29 cellular contexts compared by ENCODE assay signal in the genomic region with DNA sequence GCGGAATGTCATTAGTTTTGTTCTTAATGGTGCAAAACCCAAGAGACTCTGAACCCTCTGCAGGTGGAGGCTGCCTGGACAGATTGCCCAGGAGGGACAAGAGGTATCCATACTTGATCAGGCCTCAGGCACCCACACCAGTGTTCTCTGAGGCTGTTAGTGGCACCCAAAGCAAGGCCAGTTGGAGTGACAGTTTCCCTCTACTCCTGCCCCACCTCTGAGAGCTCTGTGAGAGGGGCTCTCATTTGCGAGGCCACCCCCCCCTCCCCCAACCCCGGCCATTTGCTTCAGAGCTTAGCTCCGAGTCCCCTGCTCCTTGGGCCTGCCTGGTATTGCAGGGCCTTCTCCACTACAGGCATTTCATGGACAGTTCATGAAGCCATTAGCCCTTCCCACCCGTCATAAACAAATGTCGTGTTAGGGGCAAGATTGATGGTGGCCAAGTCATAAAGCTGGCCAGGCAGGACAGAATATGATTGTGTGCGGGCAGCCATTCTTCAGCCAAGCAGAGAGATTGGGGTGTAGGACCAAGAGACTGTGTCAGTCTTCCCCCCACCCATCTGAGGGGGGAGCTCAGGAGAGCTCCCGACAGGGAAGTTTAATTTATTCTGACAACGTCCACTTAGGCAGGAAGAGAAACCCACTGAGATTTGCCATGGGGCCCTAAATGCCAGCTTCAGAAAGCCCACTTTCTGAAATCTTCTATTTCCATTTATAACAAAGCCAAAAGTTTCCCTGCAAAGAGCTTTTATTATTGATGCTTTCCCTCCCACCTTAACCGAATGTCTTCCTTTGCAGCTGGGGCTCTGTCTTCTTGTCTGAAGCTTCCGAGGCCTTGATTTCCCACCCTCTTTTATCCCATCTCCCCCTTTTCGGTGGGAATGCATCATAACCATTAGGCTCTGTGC. TPM values are rescaled to one million over a fixed set of nuclear protein-coding genes. Genes with fewer than 3 reads are reported as not detected.
A peak's percentile ranks its signal among the peaks of the same experiment; 100 is the strongest.
DNase-seq lines count a peak whose midpoint lies in the region; ATAC-seq and TF ChIP-seq lines count a peak whose summit lies in the region.
"Had no signal": no experiment of that assay in that cellular context is flagged by ENCODE, and none has a peak within 500 bp of the region (broad histone marks: within the 10 kb centered on the region; RNA-seq: fewer than 3 reads in every experiment).

No MANE protein-coding gene starts in this region.

- H3K27ac ChIP-seq in neural progenitor cell (no peak overlapping the region), aorta (ENCODE audit: low read depth in 1 of 2, low read length in 2 of 2) (peak overlapping the region; percentile 99), neuronal stem cell (replicated peaks; ENCODE audit: low read length) (no peak overlapping the region)
- H3K27ac ChIP-seq: brain microvascular endothelial cell, epithelial cell of prostate, foreskin keratinocyte, parathyroid adenoma, SK-N-MC, WERI-Rb-1 had no signal

- H3K27ac Mint-ChIP-seq in neural progenitor cell: no peak overlapping the region
- H3K27ac Mint-ChIP-seq: activated naive CD8-positive, alpha-beta T cell treated with anti-CD3 and anti-CD28 coated beads, Interleukin-2, amount 50 U/mL, for 24 hours; CD4-positive, alpha-beta T cell; memory B cell; naive B cell; T-helper 2 cell treated with Interferon-gamma antibody and Interleukin-4, amounts not matched to agents 5 μg/mL and 100 μg/mL, for 36 hours had no signal

- intact Hi-C loops in aorta (cut with DNase I): loop anchor here in 1 of 2 donors (2.0 to 5.0 kb wide), 2 partner anchors 255 to 482 kb away; no protein-coding TSS in a partner anchor

- H2AFZ ChIP-seq in neural progenitor cell (replicated peaks): no peak overlapping the region
- H2AFZ ChIP-seq in neuronal stem cell (ENCODE audit: low read length): no peak overlapping the region
- H2AFZ ChIP-seq: parathyroid adenoma had no signal

- H3K36me3 ChIP-seq in neural progenitor cell: no peaks in the 10 kb centered on the region
- H3K36me3 ChIP-seq in aorta (ENCODE audit: control insufficient read depth in 1 of 2, insufficient read depth in 2 of 2, low read length in 1 of 2): peaks cover 5% of the 10 kb centered on the region in 2 donors
- no peaks in the 10 kb centered on the region for H3K36me3 ChIP-seq in neuronal stem cell (replicated peaks in 1 of 2; ENCODE audit: control insufficient read depth in 2 of 2, insufficient read depth in 2 of 2, low read length in 2 of 2)
- H3K36me3 ChIP-seq: brain microvascular endothelial cell, WERI-Rb-1 had no signal

- H3K4me3 ChIP-seq in astrocyte of the spinal cord (ENCODE audit: low read depth, low read length): peak overlapping the region; percentile 13
- H3K4me3 ChIP-seq in neural progenitor cell: no peak overlapping the region
- peak overlapping the region; percentile 86 to 100 for H3K4me3 ChIP-seq in aorta (ENCODE audit: low read length in 2 of 2)
- H3K4me3 ChIP-seq in neuronal stem cell (ENCODE audit: low read length in 2 of 2): no peak overlapping the region
- H3K4me3 ChIP-seq: SK-N-MC had no signal

- H3K27me3 ChIP-seq in neural progenitor cell (peaks cover 100% of the 10 kb centered on the region), aorta (ENCODE audit: control insufficient read depth in 1 of 2, insufficient read depth in 2 of 2, low read length in 1 of 2) (no peaks in the 10 kb centered on the region), neuronal stem cell (ENCODE audit: control insufficient read depth in 3 of 3, insufficient read depth in 3 of 3, low read depth in 1 of 3, low read length in 3 of 3) (peaks cover 54 to 99% (median 94%) of the 10 kb centered on the region in 3 experiments)

- in situ Hi-C loops in astrocyte of the spinal cord (cut with HindIII; ENCODE audit: low sequenced_read_pairs): no loop called here

- H3K14ac ChIP-seq in neuronal stem cell (ENCODE audit: low read length): no peak overlapping the region

- 2 to 8% methylated on average over 12 of the region's 12 CpGs for WGBS in aorta, 2 donors
- no CpG with 5 or more reads among the region's 12 CpGs for WGBS in neuronal stem cell (ENCODE audit: extremely low coverage in 2 of 2, insufficient read length in 2 of 2, insufficient replicate concordance in 1 of 2), 2 donors

- H3K79me1 ChIP-seq in neuronal stem cell (ENCODE audit: low read depth, low read length): peaks cover 2% of the 10 kb centered on the region

- H3K4me2 ChIP-seq in neural progenitor cell: no peak overlapping the region
- no peak overlapping the region for H3K4me2 ChIP-seq in neuronal stem cell (ENCODE audit: insufficient read depth, low read length, poor library complexity, severe bottlenecking)

- H3K9me3 Mint-ChIP-seq in neural progenitor cell: peaks cover 3% of the 10 kb centered on the region
- H3K9me3 Mint-ChIP-seq: activated naive CD8-positive, alpha-beta T cell treated with anti-CD3 and anti-CD28 coated beads, Interleukin-2, amount 50 U/mL, for 24 hours; CD4-positive, alpha-beta T cell; memory B cell; T-helper 2 cell treated with Interferon-gamma antibody and Interleukin-4, amounts not matched to agents 5 μg/mL and 100 μg/mL, for 36 hours had no signal

- H3K4me1 Mint-ChIP-seq in neural progenitor cell: peaks cover 11% of the 10 kb centered on the region

- peak overlapping the region; percentile 18 for H3K4me3 Mint-ChIP-seq in neural progenitor cell
- H3K4me3 Mint-ChIP-seq: activated naive CD8-positive, alpha-beta T cell treated with anti-CD3 and anti-CD28 coated beads, Interleukin-2, amount 50 U/mL, for 24 hours; memory B cell; T-helper 2 cell treated with Interferon-gamma antibody and Interleukin-4, amounts not matched to agents 5 μg/mL and 100 μg/mL, for 36 hours had no signal

- H2BK12ac ChIP-seq in neuronal stem cell (ENCODE audit: low read length): no peak overlapping the region

- H4K91ac ChIP-seq in neuronal stem cell (ENCODE audit: low read depth, low read length, poor library complexity): no peak overlapping the region

- no peak overlapping the region for H4K8ac ChIP-seq in neuronal stem cell (ENCODE audit: low read depth, low read length)

- peaks cover 39% of the 10 kb centered on the region for H3F3A ChIP-seq in neural progenitor cell (ENCODE audit: low read depth)

- ATAC-seq in aorta (ENCODE audit: low FRiP score): no peak
- no peak for ATAC-seq in GM19328 (IDR thresholded peaks at IDR 0.05; ENCODE audit: unreplicated experiment)
- ATAC-seq: activated naive CD8-positive, alpha-beta T cell treated with anti-CD3 and anti-CD28 coated beads, Interleukin-2, amount 50 U/mL, for 24 hours; foreskin keratinocyte; HCT116 had no signal

- H3K36me3 Mint-ChIP-seq in neural progenitor cell: peaks cover 3% of the 10 kb centered on the region
- H3K36me3 Mint-ChIP-seq: memory B cell had no signal

- H3K4me1 ChIP-seq in neural progenitor cell (peaks cover 3% of the 10 kb centered on the region), aorta (ENCODE audit: control insufficient read depth in 1 of 2, insufficient read depth in 2 of 2, low read length in 2 of 2) (no peaks in the 10 kb centered on the region), neuronal stem cell (ENCODE audit: control insufficient read depth in 2 of 2, insufficient read depth in 1 of 2, low read depth in 1 of 2, low read length in 2 of 2) (peaks cover 2 to 3% of the 10 kb centered on the region in 2 donors)
- H3K4me1 ChIP-seq: parathyroid adenoma had no signal

- H4K20me1 ChIP-seq in neural progenitor cell (ENCODE audit: low read depth): peaks cover 91% of the 10 kb centered on the region

- no peak overlapping the region for H3K4ac ChIP-seq in neuronal stem cell (ENCODE audit: low read length)

- H2BK120ac ChIP-seq in neuronal stem cell (ENCODE audit: low read depth, low read length): no peak overlapping the region

- no peak overlapping the region for H3K9ac ChIP-seq in neural progenitor cell
- no peak overlapping the region for H3K9ac ChIP-seq in neuronal stem cell (ENCODE audit: low read depth, low read length, poor library complexity)
- H3K9ac ChIP-seq: parathyroid adenoma had no signal

- H3K23ac ChIP-seq in neuronal stem cell (ENCODE audit: low read depth, low read length, poor library complexity): no peak overlapping the region

- H2AK5ac ChIP-seq in neuronal stem cell (ENCODE audit: low read depth, low read length): no peak overlapping the region

- no peaks in the 10 kb centered on the region for H3K79me2 ChIP-seq in neural progenitor cell (ENCODE audit: low read depth)
- H3K79me2 ChIP-seq: parathyroid adenoma had no signal

- H3K9me3 ChIP-seq in neural progenitor cell (ENCODE audit: low read depth): no peaks in the 10 kb centered on the region
- no peaks in the 10 kb centered on the region for H3K9me3 ChIP-seq in aorta (ENCODE audit: control insufficient read depth, low read length)
- peaks cover 0 to 7% of the 10 kb centered on the region in 2 donors for H3K9me3 ChIP-seq in neuronal stem cell (replicated peaks in 1 of 2; ENCODE audit: control insufficient read depth in 2 of 2, insufficient read depth in 1 of 2, low read depth in 1 of 2, low read length in 2 of 2)

- H3K27me3 Mint-ChIP-seq in neural progenitor cell (ENCODE audit: insufficient read depth, low read depth): peaks cover 65% of the 10 kb centered on the region

- TF ChIP-seq CTCF in astrocyte of the spinal cord (IDR thresholded peaks at IDR 0.05; ENCODE audit: low read depth, low read length): no peak
- TF ChIP-seq CTCF in neural progenitor cell (IDR thresholded peaks at IDR 0.05): no peak

- no peak overlapping the region for H3K18ac ChIP-seq in neuronal stem cell (ENCODE audit: low read length)

- H2BK15ac ChIP-seq in neuronal stem cell (ENCODE audit: low read length): no peak overlapping the region

- H2BK5ac ChIP-seq in neuronal stem cell (ENCODE audit: low read length): no peak overlapping the region

- DNase-seq in astrocyte of the spinal cord (ENCODE audit: low read depth, low spot score) (no peak), iris pigment epithelial cell (ENCODE audit: low read depth) (peak; percentile 32), neural progenitor cell (ENCODE audit: low spot score) (peak; percentile 26), aorta (no peak), neuronal stem cell (ENCODE audit: low spot score) (no peak), UCSD-AML1 (lab: John Stamatoyannopoulos, UW; ENCODE audit: unreplicated experiment) (no peak)
- DNase-seq: activated CD8-positive, alpha-beta memory T cell treated with anti-CD3 and anti-CD28 coated beads, Interleukin-2, amount 50 U/mL, for 48 hours; activated gamma-delta T cell; activated naive CD8-positive, alpha-beta T cell treated with anti-CD3 and anti-CD28 coated beads, Interleukin-2, amount 50 U/mL, for 24 hours; brain microvascular endothelial cell; dermis blood vessel endothelial cell; foreskin keratinocyte; KBM-7; naive B cell; NCI-H146; NCI-H2171; NCI-H526; RPMI8226; stimulated activated CD4-positive, alpha-beta T cell treated with anti-CD3 and anti-CD28 coated beads, Interleukin-15, amount 100 ng/mL, for 24 hours; stimulated activated CD8-positive, alpha-beta memory T cell treated with anti-CD3 and anti-CD28 coated beads, Interleukin-4, amount 100 ng/mL, for 48 hours; WERI-Rb-1 had no signal

RNA-seq across cellular contexts. Expression of a gene that starts 7.1 kb away (rescaled TPM):
- 0.09 and 0.45 TPM in 2 replicates for total RNA-seq in neural progenitor cell (ENCODE audit: low replicate concordance)
- 100 to 1,000 TPM in 1 of 2 donors, 10 to 100 TPM in 1; 88.8 to 134 TPM for total RNA-seq in aorta
- 10 to 100 TPM; 18.5 to 52.5 TPM for polyA plus RNA-seq in aorta
- polyA plus RNA-seq in neuronal stem cell (2013, experiment 1 of 2): 0.52 TPM
- polyA plus RNA-seq in neuronal stem cell (2013, experiment 2 of 2): 0.53 TPM
- total RNA-seq: CD4-positive, alpha-beta T cell had no signal

Comparison
In these comparisons a context has a peak if more than half of its experiments do, and no peak if none do; other contexts are left out.
1. DNase-seq: peak in iris pigment epithelial cell (single experiment) and neural progenitor cell (single experiment); none in astrocyte of the spinal cord (single experiment), aorta (0 of 2), neuronal stem cell (single experiment) and UCSD-AML1 (single experiment).
2. H3K4me3 ChIP-seq: peak in astrocyte of the spinal cord (single experiment) and aorta (2 of 2); none in neural progenitor cell (single experiment) and neuronal stem cell (0 of 2).
3. H3K27ac ChIP-seq: peak in aorta (2 of 2); none in neural progenitor cell (single experiment) and neuronal stem cell (single experiment).
4. RNA of a gene that starts 7.1 kb away (total RNA-seq): 88.8 to 134 TPM in aorta; 0.09 to 0.45 TPM in neural progenitor cell; every median in the first group is over 10 times any median in the second.